10 cellular contexts compared by ENCODE assay signal in the genomic region with DNA sequence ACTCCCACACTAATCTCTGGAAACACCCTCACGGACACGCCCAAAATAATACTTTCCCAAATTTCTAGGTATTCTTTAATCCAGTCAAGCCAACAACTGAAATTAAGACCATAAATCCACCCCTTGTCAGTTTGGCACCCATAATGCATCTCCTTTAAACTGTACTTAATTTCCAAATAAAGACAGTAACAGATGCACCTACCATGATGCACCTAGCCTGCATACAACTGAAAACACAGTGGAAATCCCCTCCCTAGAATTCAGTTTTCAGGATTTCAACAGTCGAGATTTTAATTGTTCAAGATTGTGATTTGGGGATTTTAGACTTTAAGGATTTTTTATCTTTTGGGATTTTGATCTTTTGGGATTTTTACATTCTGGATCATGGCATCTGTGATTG.
"Had no signal": no experiment of that assay in that cellular context is flagged by ENCODE, and none has a peak within 500 bp of the region (broad histone marks: within the 10 kb centered on the region; RNA-seq: fewer than 3 reads in every experiment).

No MANE protein-coding gene starts in this region.

- H3K27me3 Mint-ChIP-seq: progenitor cell of endocrine pancreas had no signal

- H3K4me3 Mint-ChIP-seq: nephron had no signal

- DNase-seq: dorsolateral prefrontal cortex; islet precursor cell; right cardiac atrium; SJCRH30; small intestine; stimulated activated CD4-positive, alpha-beta T cell treated with anti-CD3 and anti-CD28 coated beads, Interleukin-4, amount 100 ng/mL, for 4 hours; stimulated activated CD8-positive, alpha-beta memory T cell treated with anti-CD3 and anti-CD28 coated beads, Interleukin-4, amount 100 ng/mL, for 48 hours had no signal

- H3K4me1 Mint-ChIP-seq: nephron had no signal

- ATAC-seq: esophagus mucosa, right cardiac atrium had no signal

- H3K27ac Mint-ChIP-seq: nephron, progenitor cell of endocrine pancreas had no signal
